Comparison of ENCODE assay signal across 8 cellular contexts in genomic region chr15:100918690-100919480, GRCh38. TPM values are rescaled to one million over a fixed set of nuclear protein-coding genes. Genes with fewer than 3 reads are reported as not detected.
DNase-seq lines count a peak whose midpoint lies in the region; ATAC-seq and TF ChIP-seq lines count a peak whose summit lies in the region.

Gene LRRK1, plus strand, starts transcription at chr15:100919357. Its CDS starts 5,276 bp downstream, at chr15:100924633.

- peak within 1 kb of the TSS; percentile 85 for H3K14ac ChIP-seq in neuronal stem cell (ENCODE audit: low read length)

- no peak within 1 kb of the TSS for H3K4ac ChIP-seq in neuronal stem cell (ENCODE audit: low read length)

- H2AK5ac ChIP-seq in neuronal stem cell (ENCODE audit: low read depth, low read length), result no peak within 1 kb of the TSS

- no peak within 1 kb of the TSS for H2BK15ac ChIP-seq in neuronal stem cell (ENCODE audit: low read length)

- WGBS in neuronal stem cell (ENCODE audit: extremely low coverage in 2 of 2, insufficient read length in 2 of 2, insufficient replicate concordance in 1 of 2), 2 donors, result no CpG with 5 or more reads among the region's 87 CpGs

- no peak within 1 kb of the TSS for H3K27ac Mint-ChIP-seq in activated CD4-positive, alpha-beta memory T cell treated with anti-CD3 and anti-CD28 coated beads, Interleukin-2, amount 10 ng/mL, durations not matched to agents 7 days and 5 days

- H3K36me3 ChIP-seq in HUES6 (ENCODE audit: control insufficient read depth, insufficient read depth, low read length), result no peaks in the 10 kb centered on the region
- H3K36me3 ChIP-seq in neuronal stem cell (replicated peaks in 1 of 2; ENCODE audit: control insufficient read depth in 2 of 2, insufficient read depth in 2 of 2, low read length in 2 of 2), result no peaks in the 10 kb centered on the region

- peak within 1 kb of the TSS; percentile 86 for H3K4me2 ChIP-seq in neuronal stem cell (ENCODE audit: insufficient read depth, low read length, poor library complexity, severe bottlenecking)

- H2BK120ac ChIP-seq in neuronal stem cell (ENCODE audit: low read depth, low read length), result no peak within 1 kb of the TSS

- no peaks in the 10 kb centered on the region for H3K9me3 ChIP-seq in HUES6 (ENCODE audit: control insufficient read depth, insufficient read depth, low read depth, low read length)
- no peaks in the 10 kb centered on the region for H3K9me3 ChIP-seq in neuronal stem cell (replicated peaks in 1 of 2; ENCODE audit: control insufficient read depth in 2 of 2, insufficient read depth in 1 of 2, low read depth in 1 of 2, low read length in 2 of 2)

- ATAC-seq in GM18909 (IDR thresholded peaks at IDR 0.05; ENCODE audit: poor library complexity, unreplicated experiment) (peak; percentile 32), GM18868 (IDR thresholded peaks at IDR 0.05; ENCODE audit: unreplicated experiment) (no peak)

- H3K27ac ChIP-seq in HUES6 (ENCODE audit: low read depth, low read length) (no peak within 1 kb of the TSS), neuronal stem cell (replicated peaks; ENCODE audit: low read length) (no peak within 1 kb of the TSS)

- H3K4me1 ChIP-seq in HUES6 (ENCODE audit: control insufficient read depth, insufficient read depth, low read length) (0 out of 2 replicates have a peak, but pooled peaks cover 3% of the 10 kb centered on the region), neuronal stem cell (ENCODE audit: control insufficient read depth in 2 of 2, insufficient read depth in 1 of 2, low read depth in 1 of 2, low read length in 2 of 2) (no peaks in the 10 kb centered on the region)

- H3K79me1 ChIP-seq in neuronal stem cell (ENCODE audit: low read depth, low read length), result no peaks in the 10 kb centered on the region

- no peak within 1 kb of the TSS for H2BK12ac ChIP-seq in neuronal stem cell (ENCODE audit: low read length)

- no peak within 1 kb of the TSS for H2BK5ac ChIP-seq in neuronal stem cell (ENCODE audit: low read length)

- H3K36me3 Mint-ChIP-seq in activated CD4-positive, alpha-beta memory T cell treated with anti-CD3 and anti-CD28 coated beads, Interleukin-2, amount 10 ng/mL, durations not matched to agents 7 days and 5 days (ENCODE audit: low read depth), result no peaks in the 10 kb centered on the region

- H3K4me3 ChIP-seq in HUES6 (ENCODE audit: low read depth, low read length), result peak within 1 kb of the TSS; percentile 63
- H3K4me3 ChIP-seq in fibroblast of villous mesenchyme (ENCODE audit: low read depth, low read length), result peak within 1 kb of the TSS; percentile 70
- H3K4me3 ChIP-seq in neuronal stem cell (ENCODE audit: low read length in 2 of 2), result peak within 1 kb of the TSS in 1 of 2 donors; percentile 77

- H2AFZ ChIP-seq in neuronal stem cell (ENCODE audit: low read length), result peak within 1 kb of the TSS; percentile 73

- H3K4me3 Mint-ChIP-seq in activated CD4-positive, alpha-beta memory T cell treated with anti-CD3 and anti-CD28 coated beads, Interleukin-2, amount 10 ng/mL, durations not matched to agents 7 days and 5 days, result peak within 1 kb of the TSS; percentile 56

- peaks cover 68% of the 10 kb centered on the region for H3K27me3 Mint-ChIP-seq in activated CD4-positive, alpha-beta memory T cell treated with anti-CD3 and anti-CD28 coated beads, Interleukin-2, amount 10 ng/mL, durations not matched to agents 7 days and 5 days

- H3K27me3 ChIP-seq in HUES6 (ENCODE audit: control insufficient read depth, insufficient read depth, low read length) (peaks cover 70% of the 10 kb centered on the region), neuronal stem cell (ENCODE audit: control insufficient read depth in 3 of 3, insufficient read depth in 3 of 3, low read depth in 1 of 3, low read length in 3 of 3) (peaks cover 16 to 91% (median 53%) of the 10 kb centered on the region in 3 experiments)

- no peak for TF ChIP-seq CTCF in fibroblast of villous mesenchyme (IDR thresholded peaks at IDR 0.05; ENCODE audit: insufficient read depth, low read depth, low read length)

- CTCF ChIA-PET in activated CD4-positive, alpha-beta memory T cell treated with anti-CD3 and anti-CD28 coated beads, Interleukin-2, amount 10 ng/mL, durations not matched to agents 7 days and 5 days (lab: Charles Lee), result interaction anchor here (0.9 to 7.2 kb wide), 13 partner anchors 9 to 352 kb away, joined by 3 to 169 read pairs (median 4); no protein-coding TSS in a partner anchor

- H3K9me3 Mint-ChIP-seq in activated CD4-positive, alpha-beta memory T cell treated with anti-CD3 and anti-CD28 coated beads, Interleukin-2, amount 10 ng/mL, durations not matched to agents 7 days and 5 days, result no peaks in the 10 kb centered on the region

- H3K23ac ChIP-seq in neuronal stem cell (ENCODE audit: low read depth, low read length, poor library complexity), result peak within 1 kb of the TSS; percentile 61

- POLR2A ChIA-PET in activated CD4-positive, alpha-beta memory T cell treated with anti-CD3 and anti-CD28 coated beads, Interleukin-2, amount 10 ng/mL, durations not matched to agents 7 days and 5 days (lab: Charles Lee), result interaction anchor here (0.7 to 2.6 kb wide), 3 partner anchors 80 to 286 kb away, joined by 3 to 8 read pairs (median 3); no protein-coding TSS in a partner anchor

- H4K91ac ChIP-seq in neuronal stem cell (ENCODE audit: low read depth, low read length, poor library complexity), result no peak within 1 kb of the TSS

- H3K18ac ChIP-seq in neuronal stem cell (ENCODE audit: low read length), result peak within 1 kb of the TSS; percentile 81

- peaks cover 27% of the 10 kb centered on the region for H3K4me1 Mint-ChIP-seq in activated CD4-positive, alpha-beta memory T cell treated with anti-CD3 and anti-CD28 coated beads, Interleukin-2, amount 10 ng/mL, durations not matched to agents 7 days and 5 days

- peak; percentile 82 for DNase-seq in AG20443 (ENCODE audit: low spot score)
- peak; percentile 19 for DNase-seq in activated CD4-positive, alpha-beta memory T cell treated with anti-CD3 and anti-CD28 coated beads, Interleukin-2, amount 10 ng/mL, durations not matched to agents 7 days and 5 days
- peak; percentile 64 for DNase-seq in fibroblast of villous mesenchyme (ENCODE audit: low read depth)
- DNase-seq in neuronal stem cell (ENCODE audit: low spot score), result no peak
- DNase-seq in T-helper 9 cell, result no peak

- no peak within 1 kb of the TSS for H4K8ac ChIP-seq in neuronal stem cell (ENCODE audit: low read depth, low read length)

- H3K9ac ChIP-seq in HUES6 (ENCODE audit: low read length), result peak within 1 kb of the TSS; percentile 42
- H3K9ac ChIP-seq in neuronal stem cell (ENCODE audit: low read depth, low read length, poor library complexity), result peak within 1 kb of the TSS; percentile 65

RNA-seq across cellular contexts. Expression of gene LRRK1, which starts in this region (rescaled TPM):
- total RNA-seq in activated CD4-positive, alpha-beta memory T cell treated with anti-CD3 and anti-CD28 coated beads, Interleukin-2, amount 10 ng/mL, durations not matched to agents 7 days and 5 days, result 1 to 10 TPM; 1.0 to 1.1 TPM
- total RNA-seq in fibroblast of villous mesenchyme, result 10.8 and 11.6 TPM in 2 replicates
- polyA plus RNA-seq in neuronal stem cell (2013, experiment 1 of 2), result 0.13 TPM
- polyA plus RNA-seq in neuronal stem cell (2013, experiment 2 of 2), result 0.08 TPM

Comparison
In these comparisons a context has a peak if more than half of its experiments do, and no peak if none do; other contexts are left out.
1. DNase-seq: peak in AG20443 (single experiment), activated CD4-positive, alpha-beta memory T cell treated with anti-CD3 and anti-CD28 coated beads, Interleukin-2, amount 10 ng/mL, durations not matched to agents 7 days and 5 days (single experiment) and fibroblast of villous mesenchyme (single experiment); none in neuronal stem cell (single experiment) and T-helper 9 cell (single experiment).